22 cellular contexts compared by ENCODE assay signal in the genomic region with DNA sequence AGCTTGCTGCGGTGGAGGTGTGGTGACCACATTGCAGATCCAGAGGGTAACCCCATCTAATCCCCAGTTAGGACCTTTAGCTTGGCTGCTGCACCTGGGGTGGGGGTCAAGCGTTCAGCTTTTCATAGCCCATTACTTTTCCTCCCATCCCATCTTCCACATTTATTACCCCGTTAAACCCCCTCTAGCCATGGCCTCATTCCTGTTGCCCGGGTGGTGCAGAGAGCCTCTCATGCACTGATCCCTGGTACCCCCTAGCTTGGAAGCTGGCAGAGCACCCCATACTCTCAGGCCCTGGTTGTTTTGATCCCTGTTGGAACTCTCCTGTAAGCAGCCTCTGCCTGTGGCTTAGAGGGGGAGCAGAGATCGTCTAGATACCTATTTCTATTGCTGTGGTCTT.
"Had no signal": no experiment of that assay in that cellular context is flagged by ENCODE, and none has a peak within 500 bp of the region (broad histone marks: within the 10 kb centered on the region; RNA-seq: fewer than 3 reads in every experiment).

No MANE protein-coding gene starts in this region.

- H3K36me3 ChIP-seq: MG63 had no signal

- H3K27ac ChIP-seq: RWPE1, SJCRH30 had no signal

- H3K9me3 ChIP-seq: MG63, SJCRH30 had no signal

- DNase-seq: Karpas-422, KG1, MG63, NCI-H1092, NCI-H1105 treated with DMSO at 0.1 percent for 48 hours, NCI-H1417 treated with DMSO at 0.1 percent for 48 hours, NCI-H146, NCI-H1694 treated with DMSO at 0.1 percent for 48 hours, NCI-H1930, NCI-H2081, NCI-H2107, NCI-H226, NCI-H446, NCI-H510A, NCI-H524 treated with DMSO at 0.1 percent for 48 hours, NCI-H69, NCI-H774, PC-3, SHP77 treated with DMSO at 0.1 percent for 48 hours, SJCRH30 had no signal

- ATAC-seq: Panc1, PC-3 had no signal

- H3K27me3 ChIP-seq: MG63, SJCRH30 had no signal

- H3K4me1 ChIP-seq: SJCRH30 had no signal

- H3K4me3 ChIP-seq: MG63, SJCRH30 had no signal
